Comparison of ENCODE assay signal across 19 cellular contexts in genomic region chr5:166576323-166576722, GRCh38.
"Had no signal": no experiment of that assay in that cellular context is flagged by ENCODE, and none has a peak within 500 bp of the region (broad histone marks: within the 10 kb centered on the region; RNA-seq: fewer than 3 reads in every experiment).

No MANE protein-coding gene starts in this region.

- ATAC-seq: foreskin keratinocyte; gastroesophageal sphincter; heart left ventricle; left colon; left lung; left ventricle myocardium superior; naive thymus-derived CD4-positive, alpha-beta T cell had no signal

- DNase-seq: dermis blood vessel endothelial cell; dorsolateral prefrontal cortex; effector CD4-positive, alpha-beta T cell; effector memory CD4-positive, alpha-beta T cell; foreskin keratinocyte; heart left ventricle; hypothalamus; immature natural killer cell; islet precursor cell; kidney; kidney glomerular epithelial cell; left colon; left lung; left ventricle myocardium superior; mammary epithelial cell; mesendoderm; midbrain; naive thymus-derived CD4-positive, alpha-beta T cell had no signal
